ENCODE assay signal across 8 cellular contexts in genomic region chr19:5480427-5480836, GRCh38. TPM values are rescaled to one million over a fixed set of nuclear protein-coding genes. Genes with fewer than 3 reads are reported as not detected.
DNase-seq lines count a peak whose midpoint lies in the region; ATAC-seq and TF ChIP-seq lines count a peak whose summit lies in the region.

No MANE protein-coding gene starts in this region.

- TF ChIP-seq CTCF in LNCaP clone FGC (IDR thresholded peaks at IDR 0.05; ENCODE audit: control insufficient read depth, extremely low read depth, insufficient read depth) (peak; percentile 27), kidney epithelial cell (IDR thresholded peaks at IDR 0.05; ENCODE audit: insufficient read depth, low read length, poor library complexity, severe bottlenecking) (peak; percentile 60)

- no peaks in the 10 kb centered on the region for H3K36me3 ChIP-seq in kidney epithelial cell (ENCODE audit: control insufficient read depth, insufficient read depth, low read length)

- H3K4me3 ChIP-seq in LNCaP clone FGC (ENCODE audit: low read depth, low read length) (no peak overlapping the region), kidney epithelial cell (ENCODE audit: low read depth, low read length) (no peak overlapping the region)

- DNase-seq in ELR (ENCODE audit: low read depth) = peak; percentile 54
- DNase-seq in LNCaP clone FGC (ENCODE audit: low read depth) = no peak
- peak; percentile 36 for DNase-seq in activated T-cell treated with anti-CD3 and anti-CD28 coated beads, Interleukin-2, amount 50 U/mL, for 1 hour
- DNase-seq in kidney epithelial cell (ENCODE audit: low read depth) = no peak
- no peak for DNase-seq in NCI-H146 (lab: John Stamatoyannopoulos, UW)
- DNase-seq in NOMO-1 treated with dmso at 0.1 percent for 144 hours (lab: John Stamatoyannopoulos, UW; ENCODE audit: unreplicated experiment) = no peak
- DNase-seq in H4 (ENCODE audit: low spot score) = no peak

- peaks cover 32% of the 10 kb centered on the region for H3K27me3 ChIP-seq in kidney epithelial cell (ENCODE audit: control insufficient read depth, insufficient read depth, low read length)

- no peak for ATAC-seq in HG02970 (IDR thresholded peaks at IDR 0.05; ENCODE audit: low FRiP score, unreplicated experiment)

RNA-seq across cellular contexts. Expression of gene ZNRF4, which starts 25.2 kb away (rescaled TPM):
- not detected in 2 replicates for total RNA-seq in kidney epithelial cell
- not detected in 2 replicates for total RNA-seq in H4 (2014; rRNA removed; shearing (Covaris generic))

Comparison
In these comparisons a context has a peak if more than half of its experiments do, and no peak if none do; other contexts are left out.
1. DNase-seq: peak in ELR (single experiment) and activated T-cell treated with anti-CD3 and anti-CD28 coated beads, Interleukin-2, amount 50 U/mL, for 1 hour (single experiment); none in LNCaP clone FGC (single experiment), kidney epithelial cell (single experiment), NCI-H146 (single experiment), NOMO-1 treated with dmso at 0.1 percent for 144 hours (single experiment) and H4 (single experiment).